In the genomic region with DNA sequence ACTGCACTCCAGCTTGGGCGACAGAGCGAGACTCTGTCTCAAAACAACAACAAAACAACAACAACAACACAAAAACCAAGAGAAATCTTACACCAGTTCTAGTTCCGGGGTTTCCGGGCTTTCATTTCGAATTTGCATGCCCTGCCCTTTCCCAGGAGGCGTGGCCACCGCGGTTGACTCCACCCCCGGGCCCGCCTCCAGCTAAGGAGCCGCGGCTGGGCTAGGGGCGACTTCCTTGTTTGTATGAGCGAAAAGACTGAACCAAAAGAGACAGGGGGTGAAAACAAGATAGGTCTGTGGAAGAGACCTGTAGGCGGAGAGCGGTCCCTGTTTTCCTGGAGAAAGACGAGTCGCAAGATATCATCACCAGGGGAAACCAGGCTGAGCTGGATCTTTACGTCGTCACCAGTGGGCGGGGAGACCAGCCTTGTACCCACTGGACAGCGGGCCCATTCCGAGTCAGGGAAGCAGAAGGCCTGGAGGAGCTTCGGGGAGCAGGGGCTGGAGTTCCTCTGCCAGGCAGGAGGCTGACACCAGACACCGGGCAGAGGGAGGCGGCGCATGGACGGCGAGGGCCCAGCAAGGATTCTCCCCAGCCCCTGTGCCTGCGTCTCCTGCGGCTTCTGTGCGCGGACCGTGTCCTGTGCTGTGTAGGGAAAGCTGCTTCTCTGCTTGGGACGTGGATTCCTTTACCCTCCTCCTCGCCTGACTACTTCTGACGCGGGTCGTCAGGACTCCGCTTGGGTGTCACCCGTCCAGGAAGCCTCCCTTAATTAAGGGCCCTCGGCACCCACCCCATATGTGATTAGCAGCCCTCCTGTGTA, we compare ENCODE assay signal across 8 cellular contexts. TPM values are rescaled to one million over a fixed set of nuclear protein-coding genes. Genes with fewer than 3 reads are reported as not detected.
DNase-seq lines count a peak whose midpoint lies in the region; ATAC-seq and TF ChIP-seq lines count a peak whose summit lies in the region.

No MANE protein-coding gene starts in this region.

- peaks cover 20% of the 10 kb centered on the region for H3K4me1 Mint-ChIP-seq in activated T-helper 2 cell treated with anti-CD3 and anti-CD28 coated beads, Interferon-gamma antibody, Interleukin-2, Interleukin-4, amounts not matched to agents 10 μg/mL and 5 μg/mL and 100 μg/mL, durations not matched to agents 14 hours and 24 hours and 36 hours (ENCODE audit: low read depth)
- H3K4me1 Mint-ChIP-seq in natural killer cell = peaks cover 35 to 42% of the 10 kb centered on the region in 2 donors

- no peaks in the 10 kb centered on the region for H3K27me3 Mint-ChIP-seq in activated T-helper 2 cell treated with anti-CD3 and anti-CD28 coated beads, Interferon-gamma antibody, Interleukin-2, Interleukin-4, amounts not matched to agents 10 μg/mL and 5 μg/mL and 100 μg/mL, durations not matched to agents 14 hours and 24 hours and 36 hours (ENCODE audit: low read depth)
- H3K27me3 Mint-ChIP-seq in natural killer cell (ENCODE audit: low read depth in 2 of 2) = no peaks in the 10 kb centered on the region

- peak overlapping the region; percentile 94 for H3K27ac Mint-ChIP-seq in activated T-helper 2 cell treated with anti-CD3 and anti-CD28 coated beads, Interferon-gamma antibody, Interleukin-2, Interleukin-4, amounts not matched to agents 10 μg/mL and 5 μg/mL and 100 μg/mL, durations not matched to agents 14 hours and 24 hours and 36 hours
- peak overlapping the region; percentile 98 to 99 for H3K27ac Mint-ChIP-seq in natural killer cell

- DNase-seq in DMS 273 treated with DMSO at 0.1 percent for 48 hours (lab: John Stamatoyannopoulos, UW) = peak; percentile 84
- DNase-seq in LHCN-M2 (ENCODE audit: low read depth) = peak; percentile 92
- DNase-seq in RPMI8226 = peak; percentile 87
- DNase-seq in activated T-helper 2 cell treated with anti-CD3 and anti-CD28 coated beads, Interferon-gamma antibody, Interleukin-2, Interleukin-4, amounts not matched to agents 10 μg/mL and 5 μg/mL and 100 μg/mL, durations not matched to agents 14 hours and 24 hours and 36 hours (ENCODE audit: low spot score) = peak; percentile 89
- DNase-seq in fibroblast of peridontal ligament (ENCODE audit: extremely low read depth) = peak; percentile 92
- peak; percentile 94 for DNase-seq in natural killer cell
- peak; percentile 87 to 94 (median 90) for DNase-seq in stimulated activated naive CD4-positive, alpha-beta T cell (lab: John Stamatoyannopoulos, UW)

- peak overlapping the region; percentile 88 for H3K4me3 Mint-ChIP-seq in activated T-helper 2 cell treated with anti-CD3 and anti-CD28 coated beads, Interferon-gamma antibody, Interleukin-2, Interleukin-4, amounts not matched to agents 10 μg/mL and 5 μg/mL and 100 μg/mL, durations not matched to agents 14 hours and 24 hours and 36 hours (ENCODE audit: low read depth)
- H3K4me3 Mint-ChIP-seq in natural killer cell = peak overlapping the region; percentile 100

- intact Hi-C loops in activated T-helper 2 cell treated with anti-CD3 and anti-CD28 coated beads, Interferon-gamma antibody, Interleukin-2, Interleukin-4, amounts not matched to agents 10 μg/mL and 5 μg/mL and 100 μg/mL, durations not matched to agents 14 hours and 24 hours and 36 hours (cut with micrococcal nuclease) = loop anchor here (1.0 kb wide), 2 partner anchors 20 to 95 kb away; a partner anchor contains a TSS
- intact Hi-C loops in natural killer cell (cut with micrococcal nuclease) = loop anchor here (1.0 kb wide), 4 partner anchors 10 to 95 kb away; a partner anchor contains a TSS

- no peaks in the 10 kb centered on the region for H3K36me3 Mint-ChIP-seq in activated T-helper 2 cell treated with anti-CD3 and anti-CD28 coated beads, Interferon-gamma antibody, Interleukin-2, Interleukin-4, amounts not matched to agents 10 μg/mL and 5 μg/mL and 100 μg/mL, durations not matched to agents 14 hours and 24 hours and 36 hours (ENCODE audit: low read depth)
- H3K36me3 Mint-ChIP-seq in natural killer cell = no peaks in the 10 kb centered on the region

- no peak for TF ChIP-seq CTCF in natural killer cell (IDR thresholded peaks at IDR 0.05)

- H3K9me3 Mint-ChIP-seq in activated T-helper 2 cell treated with anti-CD3 and anti-CD28 coated beads, Interferon-gamma antibody, Interleukin-2, Interleukin-4, amounts not matched to agents 10 μg/mL and 5 μg/mL and 100 μg/mL, durations not matched to agents 14 hours and 24 hours and 36 hours = no peaks in the 10 kb centered on the region
- no peaks in the 10 kb centered on the region for H3K9me3 Mint-ChIP-seq in natural killer cell

- ATAC-seq in GM21723 (IDR thresholded peaks at IDR 0.05; ENCODE audit: unreplicated experiment) (peak; percentile 65), natural killer cell (peak; percentile 70 to 85 (median 74))

RNA-seq across cellular contexts. Expression of a gene that starts 10.4 kb away (rescaled TPM):
- total RNA-seq in LHCN-M2 (2014; rRNA removed) (19.8 and 25.6 TPM in 2 replicates), natural killer cell (1 to 10 TPM; 4.1 to 6.9 (median 5.3) TPM)
- polyA plus RNA-seq in LHCN-M2 (2012) = 27.7 TPM
- 4.0 and 4.9 TPM in 2 replicates for total RNA-seq in activated T-helper 2 cell treated with anti-CD3 and anti-CD28 coated beads, Interferon-gamma antibody, Interleukin-2, Interleukin-4, amounts not matched to agents 10 μg/mL and 5 μg/mL and 100 μg/mL, durations not matched to agents 14 hours and 24 hours and 36 hours

Comparison
In these comparisons a context has a peak if more than half of its experiments do, and no peak if none do; other contexts are left out.
1. Peak in every context shown above with its lines: DNase-seq and ATAC-seq.